1 cellular context compared by ENCODE assay signal in the genomic region with DNA sequence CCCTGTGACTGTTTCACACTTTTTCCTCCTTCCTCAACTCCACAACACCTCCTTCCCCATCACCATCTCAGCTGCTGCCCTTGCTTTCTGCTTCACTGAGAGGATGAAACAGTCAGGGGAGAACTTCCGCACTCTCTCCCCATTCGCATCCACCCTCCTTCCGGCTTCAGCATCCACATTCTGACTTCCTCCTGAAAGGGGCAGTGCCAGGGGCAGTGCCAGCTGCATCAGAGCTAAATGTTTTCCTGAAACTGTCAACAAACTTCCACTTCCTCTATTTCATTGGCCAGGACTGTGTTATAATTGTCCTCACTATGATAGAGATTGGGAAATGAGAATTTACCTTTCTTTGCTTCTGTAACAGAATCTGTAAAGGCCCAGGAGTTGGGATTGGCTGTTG.
TF ChIP-seq lines count a peak whose summit lies in the region.

No MANE protein-coding gene starts in this region.

TF ChIP-seq in IMR-90, 13 proteins besides CTCF, POLR2A, EP300 and RAD21:
- TF ChIP-seq MAFK (IDR thresholded peaks at IDR 0.05; ENCODE audit: low read depth, low read length) (no peak), MXI1 (IDR thresholded peaks at IDR 0.05; ENCODE audit: borderline replicate concordance, low read depth, low read length) (no peak), CHD1 (IDR thresholded peaks at IDR 0.05; ENCODE audit: low read depth, low read length) (no peak), SMC3 (IDR thresholded peaks at IDR 0.05; ENCODE audit: low read depth, low read length) (no peak), RFX5 (IDR thresholded peaks at IDR 0.05; ENCODE audit: low read depth, low read length) (no peak), FOS (IDR thresholded peaks at IDR 0.05; ENCODE audit: low read depth, low read length) (no peak), CEBPB (IDR thresholded peaks at IDR 0.05; ENCODE audit: low read depth, low read length) (no peak), BHLHE40 (IDR thresholded peaks at IDR 0.05; ENCODE audit: low read depth, low read length) (no peak), NFE2L2 (IDR thresholded peaks at IDR 0.05; ENCODE audit: low read depth, low read length) (no peak), RCOR1 (IDR thresholded peaks at IDR 0.05; ENCODE audit: insufficient replicate concordance, low read length) (no peak), MAZ (IDR thresholded peaks at IDR 0.05; ENCODE audit: borderline replicate concordance, low read depth, low read length) (no peak)
- TF ChIP-seq, protein P1, sequence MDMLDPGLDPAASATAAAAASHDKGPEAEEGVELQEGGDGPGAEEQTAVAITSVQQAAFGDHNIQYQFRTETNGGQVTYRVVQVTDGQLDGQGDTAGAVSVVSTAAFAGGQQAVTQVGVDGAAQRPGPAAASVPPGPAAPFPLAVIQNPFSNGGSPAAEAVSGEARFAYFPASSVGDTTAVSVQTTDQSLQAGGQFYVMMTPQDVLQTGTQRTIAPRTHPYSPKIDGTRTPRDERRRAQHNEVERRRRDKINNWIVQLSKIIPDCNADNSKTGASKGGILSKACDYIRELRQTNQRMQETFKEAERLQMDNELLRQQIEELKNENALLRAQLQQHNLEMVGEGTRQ (IDR thresholded peaks at IDR 0.05; ENCODE audit: low read depth, low read length), result no peak
- TF ChIP-seq, protein P2, sequence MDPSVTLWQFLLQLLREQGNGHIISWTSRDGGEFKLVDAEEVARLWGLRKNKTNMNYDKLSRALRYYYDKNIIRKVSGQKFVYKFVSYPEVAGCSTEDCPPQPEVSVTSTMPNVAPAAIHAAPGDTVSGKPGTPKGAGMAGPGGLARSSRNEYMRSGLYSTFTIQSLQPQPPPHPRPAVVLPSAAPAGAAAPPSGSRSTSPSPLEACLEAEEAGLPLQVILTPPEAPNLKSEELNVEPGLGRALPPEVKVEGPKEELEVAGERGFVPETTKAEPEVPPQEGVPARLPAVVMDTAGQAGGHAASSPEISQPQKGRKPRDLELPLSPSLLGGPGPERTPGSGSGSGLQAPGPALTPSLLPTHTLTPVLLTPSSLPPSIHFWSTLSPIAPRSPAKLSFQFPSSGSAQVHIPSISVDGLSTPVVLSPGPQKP (IDR thresholded peaks at IDR 0.05; ENCODE audit: borderline replicate concordance, low read depth, low read length), result no peak
